1 cellular context compared by ENCODE assay signal in genomic region chr3:156812521-156813335, GRCh38.
TF ChIP-seq lines count a peak whose summit lies in the region.

No MANE protein-coding gene starts in this region.

TF ChIP-seq in K562, 482 proteins besides CTCF, POLR2A, EP300 and RAD21 (continued from another document and continues in another):
- TF ChIP-seq BCLAF1 (IDR thresholded peaks at IDR 0.05; ENCODE audit: borderline replicate concordance in 1 of 2, control insufficient read depth in 1 of 2, low read depth in 2 of 2, low read length in 1 of 2) (no peak), GMEB1 (CRISPR knock-in tag; IDR thresholded peaks at IDR 0.05) (no peak; the same call in 1 of the 2 replicates), ZBTB9 (CRISPR knock-in tag; IDR thresholded peaks at IDR 0.05) (0 out of 2 replicates have a peak, but pooled peaks have one; percentile 17), ZNF699 (CRISPR knock-in tag; IDR thresholded peaks at IDR 0.05; ENCODE audit: insufficient replicate concordance) (no peak), E2F4 (CRISPR knock-in tag; IDR thresholded peaks at IDR 0.05; ENCODE audit: low read depth) (no peak), CBFB (CRISPR knock-in tag; IDR thresholded peaks at IDR 0.05) (no peak), FOXJ2 (tag; IDR thresholded peaks at IDR 0.05) (peak; percentile 98), SMAD3 (CRISPR knock-in tag; conservative IDR thresholded peaks at IDR 0.05) (no peak), MTA1 (IDR thresholded peaks at IDR 0.05; ENCODE audit: borderline replicate concordance) (peak; percentile 68), ZC3H11A (IDR thresholded peaks at IDR 0.05; ENCODE audit: low read depth, low read length) (no peak), MECOM (CRISPR knock-in tag; IDR thresholded peaks at IDR 0.05) (no peak), FOXK1 (CRISPR knock-in tag; IDR thresholded peaks at IDR 0.05; ENCODE audit: borderline replicate concordance) (no peak), TFE3 (CRISPR knock-in tag; IDR thresholded peaks at IDR 0.05) (no peak), ZNF41 (CRISPR knock-in tag; conservative IDR thresholded peaks at IDR 0.05) (no peak), RBM17 (IDR thresholded peaks at IDR 0.05; ENCODE audit: borderline replicate concordance, low read depth, low read length) (no peak), ZNF551 (CRISPR knock-in tag; IDR thresholded peaks at IDR 0.05) (no peak), ZC3H8 (IDR thresholded peaks at IDR 0.05) (no peak), RAD51 (IDR thresholded peaks at IDR 0.05; ENCODE audit: borderline replicate concordance, low read depth) (peak; percentile 15; the same call in 1 of the 2 replicates), MCM7 (IDR thresholded peaks at IDR 0.05) (no peak), ETV5 (CRISPR knock-in tag; IDR thresholded peaks at IDR 0.05; ENCODE audit: low read depth) (no peak), MYBL2 (IDR thresholded peaks at IDR 0.05; ENCODE audit: low read depth) (peak; percentile 26; the same call in 1 of the 2 replicates), MYBL2 (CRISPR knock-in tag; IDR thresholded peaks at IDR 0.05; ENCODE audit: borderline replicate concordance) (no peak), CHD7 (IDR thresholded peaks at IDR 0.05; ENCODE audit: low read depth, low read length) (no peak), GABPA (tag; conservative IDR thresholded peaks at IDR 0.05; ENCODE audit: low read depth) (no peak), ETS2 (tag; IDR thresholded peaks at IDR 0.05; ENCODE audit: borderline replicate concordance, poor library complexity, severe bottlenecking) (no peak), THRA (IDR thresholded peaks at IDR 0.05) (no peak), SMAD1 (IDR thresholded peaks at IDR 0.05; ENCODE audit: low read depth, low read length, partially characterized antibody) (peak; percentile 42), XRCC5 (IDR thresholded peaks at IDR 0.05; ENCODE audit: low read depth, low read length) (no peak), CHAMP1 (IDR thresholded peaks at IDR 0.05) (peak; percentile 75; the same call in 1 of the 2 replicates), SNIP1 (IDR thresholded peaks at IDR 0.05; ENCODE audit: low read depth) (no peak)
